ENCODE assay signal across 1 cellular context in the genomic region with DNA sequence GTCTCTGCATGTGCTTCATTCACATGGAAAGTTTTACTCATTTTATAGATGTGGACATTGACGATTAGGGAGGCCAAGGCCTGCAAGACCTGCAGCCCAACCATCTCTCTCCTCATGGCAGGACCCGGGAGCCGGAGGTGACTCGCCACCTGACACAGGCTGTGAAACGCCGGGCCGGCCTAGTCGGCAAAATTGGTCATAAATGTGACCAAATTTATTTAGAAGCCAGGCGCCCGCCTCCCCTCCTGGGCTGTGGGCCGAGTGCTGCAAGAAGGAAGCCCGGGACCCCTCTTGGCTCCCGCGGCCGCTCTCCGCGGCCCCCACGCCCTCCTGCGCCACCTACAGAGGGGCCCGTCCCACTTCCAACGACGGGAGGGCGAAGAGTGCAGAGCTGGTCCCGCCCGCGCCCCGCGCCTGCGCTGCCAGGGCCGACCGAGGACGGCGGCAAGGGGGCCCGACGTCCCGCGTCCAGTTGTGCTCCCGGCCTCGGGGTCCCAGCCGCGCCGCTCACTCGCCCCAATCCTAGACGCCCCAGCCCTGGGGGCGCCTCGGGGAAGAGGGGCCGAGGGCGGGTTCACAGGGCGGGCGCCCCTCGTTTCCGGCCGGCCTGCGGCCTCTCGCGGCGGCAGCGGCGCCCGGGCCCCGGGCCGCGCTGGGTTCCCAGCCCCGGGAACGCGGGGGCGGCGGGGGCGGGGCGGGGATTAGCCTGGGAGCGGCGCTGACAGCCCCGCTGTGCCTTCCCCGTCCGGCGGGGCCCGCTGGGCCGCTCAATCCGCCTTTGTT.
TF ChIP-seq lines count a peak whose summit lies in the region.

No MANE protein-coding gene starts in this region.

TF ChIP-seq in A549, 52 proteins besides CTCF, POLR2A, EP300 and RAD21 (continued from another document):
- peak; percentile 77; the same call in 1 of the 2 replicates for TF ChIP-seq PHF8 (IDR thresholded peaks at IDR 0.05; ENCODE audit: borderline replicate concordance, low read depth)
- no peak for TF ChIP-seq KDM5A (IDR thresholded peaks at IDR 0.05)
- TF ChIP-seq, protein P1, sequence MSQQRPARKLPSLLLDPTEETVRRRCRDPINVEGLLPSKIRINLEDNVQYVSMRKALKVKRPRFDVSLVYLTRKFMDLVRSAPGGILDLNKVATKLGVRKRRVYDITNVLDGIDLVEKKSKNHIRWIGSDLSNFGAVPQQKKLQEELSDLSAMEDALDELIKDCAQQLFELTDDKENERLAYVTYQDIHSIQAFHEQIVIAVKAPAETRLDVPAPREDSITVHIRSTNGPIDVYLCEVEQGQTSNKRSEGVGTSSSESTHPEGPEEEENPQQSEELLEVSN (IDR thresholded peaks at IDR 0.05; ENCODE audit: borderline replicate concordance, low read depth), result peak; percentile 85
- TF ChIP-seq RFX5 (IDR thresholded peaks at IDR 0.05), result no peak
- TF ChIP-seq MYC (IDR thresholded peaks at IDR 0.05; ENCODE audit: borderline replicate concordance, low read length), result 0 out of 2 replicates have a peak, but pooled peaks have one; percentile 40
- TF ChIP-seq NR3C1 (IDR thresholded peaks at IDR 0.05), result no peak
- no peak for TF ChIP-seq FOSB (CRISPR knock-in tag; IDR thresholded peaks at IDR 0.05)
TF ChIP-seq in A549: peak in this region for 9.
